ENCODE assay signal across 19 cellular contexts in the genomic region with DNA sequence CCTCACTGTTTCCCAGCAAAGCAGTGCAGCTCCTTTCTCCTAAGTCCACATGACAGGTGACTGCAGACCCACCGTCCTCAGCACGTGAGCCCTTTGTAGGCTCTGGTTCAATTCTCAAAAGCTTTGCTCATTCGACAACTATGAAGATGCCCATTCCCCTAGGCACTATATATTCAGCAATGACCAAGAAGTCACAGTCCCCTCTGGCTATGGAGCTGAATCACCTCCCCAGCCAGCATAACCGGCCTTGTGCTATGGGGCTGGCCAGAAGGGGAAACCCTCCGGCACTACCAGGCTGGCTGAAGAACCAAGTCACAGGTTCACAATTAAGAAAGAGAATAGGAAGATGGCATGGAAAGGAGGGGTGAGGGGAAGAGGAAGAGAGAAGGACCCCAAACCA.
"Had no signal": no experiment of that assay in that cellular context is flagged by ENCODE, and none has a peak within 500 bp of the region (broad histone marks: within the 10 kb centered on the region; RNA-seq: fewer than 3 reads in every experiment).

No MANE protein-coding gene starts in this region.

- DNase-seq: colonic mucosa; cortex of kidney; effector CD4-positive, alpha-beta T cell; effector memory CD4-positive, alpha-beta T cell; foreskin keratinocyte; heart left ventricle; hypothalamus; immature natural killer cell; left cardiac atrium; left lung; left ventricle myocardium superior; lower lobe of right lung; mesenchymal stem cell; mucosa of descending colon had no signal

- H3K4me1 ChIP-seq: colonic mucosa, esophagus muscularis mucosa, foreskin keratinocyte, gastroesophageal sphincter, heart left ventricle, left lung, lower lobe of right lung had no signal

- H3K36me3 ChIP-seq: colonic mucosa, esophagus muscularis mucosa, gastroesophageal sphincter, heart left ventricle, left lung, lower lobe of right lung had no signal

- H3K9me3 ChIP-seq: colonic mucosa, esophagus muscularis mucosa, gastroesophageal sphincter, heart left ventricle, left lung, lower lobe of right lung, mucosa of descending colon had no signal

- H3K27ac Mint-ChIP-seq: dendritic cell treated with granulocyte-macrophage colony-stimulating factor and Interleukin-4, amounts not matched to agents 40 ng/mL and 50 ng/mL, for 4 days; immature natural killer cell; mesothelial cell of epicardium had no signal

- H3K27me3 ChIP-seq: colonic mucosa had no signal

- H3K9me3 Mint-ChIP-seq: dendritic cell treated with granulocyte-macrophage colony-stimulating factor and Interleukin-4, amounts not matched to agents 40 ng/mL and 50 ng/mL, for 4 days; immature natural killer cell; mesothelial cell of epicardium had no signal

- H3K27ac ChIP-seq: colonic mucosa, esophagus muscularis mucosa, foreskin keratinocyte, gastroesophageal sphincter, heart left ventricle, hepatocyte, left lung, lower lobe of right lung had no signal

- H3K4me1 Mint-ChIP-seq: immature natural killer cell, mesothelial cell of epicardium had no signal

- H3K4me3 ChIP-seq: colonic mucosa, esophagus muscularis mucosa, gastroesophageal sphincter, heart left ventricle, hepatocyte, left lung, lower lobe of right lung, mucosa of descending colon had no signal

- H3K4me3 Mint-ChIP-seq: dendritic cell treated with granulocyte-macrophage colony-stimulating factor and Interleukin-4, amounts not matched to agents 40 ng/mL and 50 ng/mL, for 4 days; immature natural killer cell; mesothelial cell of epicardium had no signal

- H3K36me3 Mint-ChIP-seq: immature natural killer cell, mesothelial cell of epicardium had no signal
